In the genomic region with DNA sequence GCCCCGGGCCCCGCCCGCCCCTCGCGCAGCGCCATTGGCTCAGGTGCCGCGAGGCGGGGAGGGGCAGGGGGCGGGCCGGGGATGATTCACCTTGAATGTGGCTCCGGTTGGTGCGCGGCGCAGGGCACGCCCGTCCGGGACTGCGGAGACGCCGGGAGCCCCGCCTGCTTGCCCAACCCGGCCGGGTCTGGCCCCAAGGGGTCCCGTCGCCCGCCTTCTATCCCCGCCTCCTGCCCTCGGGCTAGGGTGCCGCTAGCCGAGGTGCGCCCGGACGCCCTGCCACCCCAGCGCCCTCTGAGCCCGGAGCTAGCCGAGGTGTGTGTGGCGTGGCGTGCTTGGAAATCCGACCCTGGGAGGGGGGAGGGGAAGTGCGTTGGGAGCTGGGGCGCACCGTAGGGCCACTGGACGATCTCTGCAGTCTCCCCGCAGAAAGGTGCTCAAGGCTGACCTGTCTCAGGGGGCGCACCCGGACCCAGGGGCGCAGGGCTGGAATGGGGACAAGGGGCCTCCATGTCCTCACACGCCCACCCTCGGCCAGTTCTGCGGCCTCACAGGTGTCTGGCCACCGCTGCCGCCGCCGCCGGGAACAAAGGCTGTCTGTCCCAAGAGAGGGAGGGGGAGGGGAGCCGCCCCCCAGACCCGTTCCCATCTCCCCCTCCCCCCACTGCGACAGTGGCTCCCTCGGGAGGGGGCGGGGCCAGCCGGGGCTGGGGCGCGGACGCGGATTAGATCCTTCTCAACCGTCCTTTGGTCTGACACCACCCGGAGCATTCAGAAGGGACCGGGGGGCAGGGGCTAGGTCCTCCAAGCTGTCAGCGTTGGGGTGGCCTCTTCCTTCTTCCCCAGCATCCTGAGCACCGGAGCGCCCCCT, we compare ENCODE assay signal across 1 cellular context.
A peak's percentile ranks its signal among the peaks of the same experiment; 100 is the strongest.
TF ChIP-seq lines count a peak whose summit lies in the region.

No MANE protein-coding gene starts in this region.

TF ChIP-seq in A549, 52 proteins besides CTCF, POLR2A, EP300 and RAD21 (continued from another document):
- TF ChIP-seq, protein P1, sequence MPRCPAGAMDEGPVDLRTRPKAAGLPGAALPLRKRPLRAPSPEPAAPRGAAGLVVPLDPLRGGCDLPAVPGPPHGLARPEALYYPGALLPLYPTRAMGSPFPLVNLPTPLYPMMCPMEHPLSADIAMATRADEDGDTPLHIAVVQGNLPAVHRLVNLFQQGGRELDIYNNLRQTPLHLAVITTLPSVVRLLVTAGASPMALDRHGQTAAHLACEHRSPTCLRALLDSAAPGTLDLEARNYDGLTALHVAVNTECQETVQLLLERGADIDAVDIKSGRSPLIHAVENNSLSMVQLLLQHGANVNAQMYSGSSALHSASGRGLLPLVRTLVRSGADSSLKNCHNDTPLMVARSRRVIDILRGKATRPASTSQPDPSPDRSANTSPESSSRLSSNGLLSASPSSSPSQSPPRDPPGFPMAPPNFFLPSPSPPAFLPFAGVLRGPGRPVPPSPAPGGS (IDR thresholded peaks at IDR 0.05), result peak; percentile 0; the same call in 1 of the 3 replicates
- peak in 1 of 2 experiments; percentile 50; a peak in 2 of 5 replicates for TF ChIP-seq JUN (IDR thresholded peaks at IDR 0.05)
- no peak for TF ChIP-seq CHD2 (IDR thresholded peaks at IDR 0.05; ENCODE audit: low read length, partially characterized antibody)
- no peak for TF ChIP-seq HOXA7 (CRISPR knock-in tag; IDR thresholded peaks at IDR 0.05)
- peak; percentile 45; the same call in 1 of the 2 replicates for TF ChIP-seq MAX (IDR thresholded peaks at IDR 0.05)
- no peak for TF ChIP-seq RARB (CRISPR knock-in tag; IDR thresholded peaks at IDR 0.05)
- TF ChIP-seq TFCP2L1 (CRISPR knock-in tag; IDR thresholded peaks at IDR 0.05), result no peak
